In genomic region chr3:9402410-9403228, GRCh38 we compare ENCODE assay signal across 1 cellular context.
A peak's percentile ranks its signal among the peaks of the same experiment; 100 is the strongest.
TF ChIP-seq lines count a peak whose summit lies in the region.

No MANE protein-coding gene starts in this region.

TF ChIP-seq in IMR-90, 13 proteins besides CTCF, POLR2A, EP300 and RAD21:
- no peak for TF ChIP-seq MXI1 (IDR thresholded peaks at IDR 0.05; ENCODE audit: borderline replicate concordance, low read depth, low read length)
- TF ChIP-seq CEBPB (IDR thresholded peaks at IDR 0.05; ENCODE audit: low read depth, low read length) = peak; percentile 48
- no peak for TF ChIP-seq RFX5 (IDR thresholded peaks at IDR 0.05; ENCODE audit: low read depth, low read length)
TF ChIP-seq in IMR-90: peak in this region for 1.
